8 cellular contexts compared by ENCODE assay signal in the genomic region with DNA sequence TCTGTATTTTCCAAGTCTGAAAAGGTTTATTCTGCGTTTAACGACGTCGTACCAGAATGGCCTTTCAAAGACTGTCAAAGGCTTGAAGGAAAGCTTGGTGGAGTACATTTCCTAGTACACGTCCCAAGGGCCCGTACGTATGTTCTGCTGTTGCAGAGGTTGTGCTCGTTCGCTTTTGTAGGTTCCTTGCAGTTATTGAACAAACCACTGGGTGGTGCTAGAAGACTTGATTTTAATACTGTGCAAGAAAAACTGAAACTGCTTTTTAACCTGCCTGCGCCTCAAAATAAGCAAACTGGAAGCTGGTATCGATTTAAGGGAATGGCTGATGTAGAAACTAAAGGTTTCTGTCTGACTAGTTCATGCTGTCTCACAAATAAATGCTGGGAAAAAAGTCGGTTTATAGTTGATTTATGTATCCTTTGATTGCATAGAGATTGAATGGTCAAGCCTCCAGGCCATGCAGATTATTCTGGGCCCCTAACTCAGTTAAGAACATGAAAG. TPM values are rescaled to one million over a fixed set of nuclear protein-coding genes. Genes with fewer than 3 reads are reported as not detected.
DNase-seq lines count a peak whose midpoint lies in the region; ATAC-seq, FAIRE-seq and TF ChIP-seq lines count a peak whose summit lies in the region.

No MANE protein-coding gene starts in this region.

- POLR2A ChIA-PET in HepG2 (lab: Yijun Ruan, JAX): interaction anchor here (1.6 kb wide), 1 partner anchor 216 kb away, joined by 3 read pairs; no protein-coding TSS in a partner anchor

- TF ChIP-seq EP300 in HepG2 (IDR thresholded peaks at IDR 0.05; ENCODE audit: low read depth in 2 of 2, low read length in 2 of 2): no peak
- no peak for TF ChIP-seq EP300 in HepG2 (CRISPR knock-in tag; IDR thresholded peaks at IDR 0.05; ENCODE audit: borderline replicate concordance)

- no peaks in the 10 kb centered on the region for H3K9me3 ChIP-seq in HepG2 (ENCODE audit: low read length)

- H3K27me3 ChIP-seq in HepG2 (ENCODE audit: control insufficient read depth in 1 of 2, insufficient read depth in 2 of 2, low read length in 2 of 2): no peaks in the 10 kb centered on the region

- H3K4me3 ChIP-seq in HepG2 (replicated peaks in 1 of 3; ENCODE audit: insufficient read depth in 1 of 3, low read depth in 2 of 3, low read length in 3 of 3): no peak overlapping the region

- WGBS in HepG2 (ENCODE audit: low lambda C conversion rate): 35% methylated on average over 12 of the region's 12 CpGs

- H3K4me1 ChIP-seq in HepG2 (ENCODE audit: insufficient read depth, low read length): peaks cover 24% of the 10 kb centered on the region

- no peak for TF ChIP-seq POLR2A in HepG2 (IDR thresholded peaks at IDR 0.05; ENCODE audit: insufficient read depth in 1 of 2, low read depth in 2 of 2, low read length in 2 of 2)

- peak; percentile 84 for TF ChIP-seq CTCF in HepG2 (CRISPR knock-in tag; IDR thresholded peaks at IDR 0.05)

- in situ Hi-C loops in HepG2 (cut with HindIII; ENCODE audit: extremely low pct_ligation_motif_present, low pct_unique_long_range_greater_than_20kb): no loop called here

- H4K20me1 ChIP-seq in HepG2 (ENCODE audit: insufficient read depth, low read length): peaks cover 62% of the 10 kb centered on the region

- no peak overlapping the region for H3K4me2 ChIP-seq in HepG2 (ENCODE audit: low read depth, low read length)

- peak; percentile 97 for FAIRE-seq in HepG2 (lab: Jason Lieb, UNC)

- intact Hi-C loops in HepG2 (cut with micrococcal nuclease; ENCODE audit: unreplicated experiment): loop anchor here (1.0 to 2.0 kb wide), 3 partner anchors 170 to 216 kb away; no protein-coding TSS in a partner anchor

- H3K36me3 ChIP-seq in HepG2 (replicated peaks in 1 of 2; ENCODE audit: control insufficient read depth in 1 of 2, insufficient read depth in 2 of 2, low read length in 2 of 2): peaks cover 18 to 45% of the 10 kb centered on the region in 2 experiments

- no peak overlapping the region for H2AFZ ChIP-seq in HepG2 (ENCODE audit: low read length)

- TF ChIP-seq RAD21 in HepG2 (CRISPR knock-in tag; IDR thresholded peaks at IDR 0.05): peak; percentile 79

- H3K79me2 ChIP-seq in HepG2 (ENCODE audit: insufficient read depth, low read length): peaks cover 74% of the 10 kb centered on the region

- CTCF ChIA-PET in HepG2 (lab: Yijun Ruan, JAX; ENCODE audit: low intra/inter-chr PET ratio, low total read pairs): interaction anchor here (1.1 to 3.5 kb wide), 5 partner anchors 16 to 216 kb away, joined by 4 to 28 read pairs (median 7); no protein-coding TSS in a partner anchor

- H3K27ac ChIP-seq in HepG2 (ENCODE audit: extremely low read length, insufficient read depth, low read length): no peak overlapping the region

- BruUV-seq in HepG2 (replicated peaks; lab: Mats Ljungman, UMichigan): no TSS peak

- DNase-seq in NK-92 treated with Interleukin-12 subunit alpha and Interleukin-12 subunit beta, amount 100 ng/mL, for 24 hours (lab: John Stamatoyannopoulos, UW): peak; percentile 14
- DNase-seq in NK-92 (lab: John Stamatoyannopoulos, UW; ENCODE audit: unreplicated experiment) (no peak), NCI-H460 (ENCODE audit: extremely low read depth, low read depth) (peak; percentile 75), dedifferentiated amniotic fluid mesenchymal stem cell (ENCODE audit: extremely low spot score) (peak; percentile 89), HepG2 (ENCODE audit: low spot score) (peak; percentile 83)
- peak; percentile 59 to 76 for DNase-seq in activated CD4-positive, alpha-beta T cell treated with anti-CD3 and anti-CD28 coated beads for 4 hours
- peak; percentile 35 to 75 (median 51) for DNase-seq in stimulated activated CD4-positive, alpha-beta T cell treated with anti-CD3 and anti-CD28 coated beads, TNF-alpha, amount 100 ng/mL, for 24 hours (ENCODE audit: low read depth in 3 of 3)

- H3K9ac ChIP-seq in HepG2 (ENCODE audit: insufficient read depth, low read depth, low read length): no peak overlapping the region

- ATAC-seq in HG03196 (IDR thresholded peaks at IDR 0.05; ENCODE audit: unreplicated experiment): peak; percentile 55
- peak; percentile 89 for ATAC-seq in HepG2

TF ChIP-seq in HepG2, 621 proteins besides CTCF, POLR2A, EP300 and RAD21 (continues in another document):
- TF ChIP-seq ISL2 (CRISPR knock-in tag; IDR thresholded peaks at IDR 0.05) (no peak), STAG1 (CRISPR knock-in tag; IDR thresholded peaks at IDR 0.05) (peak; percentile 85), ZKSCAN1 (IDR thresholded peaks at IDR 0.05; ENCODE audit: low read length) (peak; percentile 31; the same call in 1 of the 2 replicates), ZNF484 (CRISPR knock-in tag; IDR thresholded peaks at IDR 0.05; ENCODE audit: borderline replicate concordance, low read depth) (no peak), NFATC3 (CRISPR knock-in tag; IDR thresholded peaks at IDR 0.05) (no peak), SMARCE1 (IDR thresholded peaks at IDR 0.05; ENCODE audit: borderline replicate concordance) (no peak), ZNF605 (CRISPR knock-in tag; IDR thresholded peaks at IDR 0.05) (0 out of 2 replicates have a peak, but pooled peaks have one; percentile 7)
- TF ChIP-seq, protein P1, sequence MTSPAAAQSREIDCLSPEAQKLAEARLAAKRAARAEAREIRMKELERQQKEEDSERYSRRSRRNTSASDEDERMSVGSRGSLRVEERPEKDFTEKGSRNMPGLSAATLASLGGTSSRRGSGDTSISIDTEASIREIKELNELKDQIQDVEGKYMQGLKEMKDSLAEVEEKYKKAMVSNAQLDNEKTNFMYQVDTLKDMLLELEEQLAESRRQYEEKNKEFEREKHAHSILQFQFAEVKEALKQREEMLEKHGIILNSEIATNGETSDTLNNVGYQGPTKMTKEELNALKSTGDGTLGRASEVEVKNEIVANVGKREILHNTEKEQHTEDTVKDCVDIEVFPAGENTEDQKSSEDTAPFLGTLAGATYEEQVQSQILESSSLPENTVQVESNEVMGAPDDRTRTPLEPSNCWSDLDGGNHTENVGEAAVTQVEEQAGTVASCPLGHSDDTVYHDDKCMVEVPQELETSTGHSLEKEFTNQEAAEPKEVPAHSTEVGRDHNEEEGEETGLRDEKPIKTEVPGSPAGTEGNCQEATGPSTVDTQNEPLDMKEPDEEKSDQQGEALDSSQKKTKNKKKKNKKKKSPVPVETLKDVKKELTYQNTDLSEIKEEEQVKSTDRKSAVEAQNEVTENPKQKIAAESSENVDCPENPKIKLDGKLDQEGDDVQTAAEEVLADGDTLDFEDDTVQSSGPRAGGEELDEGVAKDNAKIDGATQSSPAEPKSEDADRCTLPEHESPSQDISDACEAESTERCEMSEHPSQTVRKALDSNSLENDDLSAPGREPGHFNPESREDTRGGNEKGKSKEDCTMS (CRISPR knock-in tag; conservative IDR thresholded peaks at IDR 0.05): 0 out of 2 replicates have a peak, but pooled peaks have one; percentile 14
- TF ChIP-seq, protein P2, sequence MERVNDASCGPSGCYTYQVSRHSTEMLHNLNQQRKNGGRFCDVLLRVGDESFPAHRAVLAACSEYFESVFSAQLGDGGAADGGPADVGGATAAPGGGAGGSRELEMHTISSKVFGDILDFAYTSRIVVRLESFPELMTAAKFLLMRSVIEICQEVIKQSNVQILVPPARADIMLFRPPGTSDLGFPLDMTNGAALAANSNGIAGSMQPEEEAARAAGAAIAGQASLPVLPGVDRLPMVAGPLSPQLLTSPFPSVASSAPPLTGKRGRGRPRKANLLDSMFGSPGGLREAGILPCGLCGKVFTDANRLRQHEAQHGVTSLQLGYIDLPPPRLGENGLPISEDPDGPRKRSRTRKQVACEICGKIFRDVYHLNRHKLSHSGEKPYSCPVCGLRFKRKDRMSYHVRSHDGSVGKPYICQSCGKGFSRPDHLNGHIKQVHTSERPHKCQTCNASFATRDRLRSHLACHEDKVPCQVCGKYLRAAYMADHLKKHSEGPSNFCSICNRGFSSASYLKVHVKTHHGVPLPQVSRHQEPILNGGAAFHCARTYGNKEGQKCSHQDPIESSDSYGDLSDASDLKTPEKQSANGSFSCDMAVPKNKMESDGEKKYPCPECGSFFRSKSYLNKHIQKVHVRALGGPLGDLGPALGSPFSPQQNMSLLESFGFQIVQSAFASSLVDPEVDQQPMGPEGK (CRISPR knock-in tag; IDR thresholded peaks at IDR 0.05): peak; percentile 19; the same call in 1 of the 2 replicates

RNA-seq across cellular contexts. Expression of a gene that starts 54.6 kb away (rescaled TPM):
- total RNA-seq in NCI-H460 (2014; rRNA removed; shearing (Covaris generic)): 63.9 and 67.2 TPM in 2 replicates
- polyA plus RNA-seq in NCI-H460 (2014; cell fraction: nucleus; rRNA removed): 56.4 and 56.9 TPM in 2 replicates
- 79.1 and 97.6 TPM in 2 replicates for total RNA-seq in HepG2 (2016; rRNA removed; fragmentation: Illumina TruSeq; extraction: Trizol)
- 57.5 and 62.5 TPM in 2 replicates for total RNA-seq in HepG2 (2016; cell fraction: cytosol; rRNA removed; fragmentation: Illumina TruSeq; extraction: Trizol; ENCODE audit: low read depth)
- 76.4 and 87.1 TPM in 2 replicates for total RNA-seq in HepG2 (2016; cell fraction: insoluble cytoplasmic fraction; rRNA removed; fragmentation: Illumina TruSeq; extraction: Trizol)
- 73.6 and 81.2 TPM in 2 replicates for total RNA-seq in HepG2 (2016; cell fraction: membrane; rRNA removed; fragmentation: Illumina TruSeq; extraction: Trizol)
- total RNA-seq in HepG2 (2016; cell fraction: nucleus; rRNA removed; fragmentation: Illumina TruSeq; extraction: Trizol): 78.0 and 88.2 TPM in 2 replicates
- 114 and 122 TPM in 2 replicates for polyA plus RNA-seq in HepG2 (2011; rRNA removed)
- polyA plus RNA-seq in HepG2 (2011; cell fraction: cytosol; rRNA removed): 68.7 and 92.2 TPM in 2 replicates
- polyA plus RNA-seq in HepG2 (2011; cell fraction: nucleus; rRNA removed): 127 and 143 TPM in 2 replicates
- polyA plus RNA-seq in HepG2 (2012): 65.1 and 93.3 TPM in 2 replicates
- 17.7 and 17.8 TPM in 2 replicates for polyA plus RNA-seq in HepG2 (2016; cell fraction: cytosol; fragmentation: Illumina TruSeq; extraction: Trizol; ENCODE audit: low read depth)
- 102 and 128 TPM in 2 replicates for polyA plus RNA-seq in HepG2 (2016; cell fraction: insoluble cytoplasmic fraction; fragmentation: Illumina TruSeq; extraction: Trizol; ENCODE audit: low read depth)
- 41.4 and 44.1 TPM in 2 replicates for polyA plus RNA-seq in HepG2 (2016; cell fraction: membrane; fragmentation: Illumina TruSeq; extraction: Trizol; ENCODE audit: low read depth)
- 118 and 120 TPM in 2 replicates for polyA plus RNA-seq in HepG2 (2016; cell fraction: nucleus; fragmentation: Illumina TruSeq; extraction: Trizol; ENCODE audit: insufficient read depth, low read depth)
- polyA minus RNA-seq in HepG2 (2011; rRNA and poly(A)+ RNA removed; ENCODE audit: low replicate concordance): 349 and 427 TPM in 2 replicates
- 64.3 and 66.8 TPM in 2 replicates for polyA minus RNA-seq in HepG2 (2011; cell fraction: cytosol; rRNA and poly(A)+ RNA removed)
- polyA minus RNA-seq in HepG2 (2011; cell fraction: nucleus; rRNA and poly(A)+ RNA removed): 118 TPM in 2 replicates
